Comparison of ENCODE assay signal across 8 cellular contexts in the genomic region with DNA sequence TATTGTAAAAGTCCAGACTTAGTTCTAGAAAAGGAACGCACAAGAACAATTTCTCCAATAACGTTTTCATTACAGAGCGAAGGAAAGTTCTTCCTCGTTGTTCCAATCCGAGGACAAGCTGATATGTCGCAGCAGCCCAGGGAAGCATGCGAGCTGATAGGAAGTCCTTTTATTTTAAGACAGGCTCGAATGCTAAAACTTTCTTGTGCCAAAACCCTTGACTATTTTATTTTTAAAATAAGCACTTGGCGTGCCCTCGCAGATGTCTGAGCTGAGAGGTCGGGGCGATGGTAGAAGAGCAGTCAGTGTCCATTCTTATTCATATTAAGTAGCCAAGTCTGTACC. TPM values are rescaled to one million over a fixed set of nuclear protein-coding genes. Genes with fewer than 3 reads are reported as not detected.
A peak's percentile ranks its signal among the peaks of the same experiment; 100 is the strongest.
DNase-seq lines count a peak whose midpoint lies in the region; ATAC-seq and TF ChIP-seq lines count a peak whose summit lies in the region.

No MANE protein-coding gene starts in this region.

- peak overlapping the region; percentile 62 for H2AFZ ChIP-seq in mesenchymal stem cell (ENCODE audit: low read depth, low read length)

- no peak overlapping the region for H2BK12ac ChIP-seq in mesenchymal stem cell (ENCODE audit: low read length in 2 of 2)

- 2% methylated on average over 12 of the region's 12 CpGs for WGBS in mesenchymal stem cell

- DNase-seq in Right ventricle myocardium inferior (ENCODE audit: missing footprints) (no peak), cardiac septum (ENCODE audit: low spot score) (no peak), cerebellum (ENCODE audit: low spot score) (peak; percentile 2), mesenchymal stem cell (no peak), uterus (no peak), NCI-H2227 (lab: John Stamatoyannopoulos, UW; ENCODE audit: unreplicated experiment) (no peak)

- peak overlapping the region; percentile 56 to 93 for H3K4me3 ChIP-seq in mesenchymal stem cell (ENCODE audit: insufficient read depth in 1 of 2, low read depth in 1 of 2, low read length in 2 of 2)
- peak overlapping the region; percentile 76 to 97 for H3K4me3 ChIP-seq in uterus

- no peak overlapping the region for H3K27ac ChIP-seq in mesenchymal stem cell (ENCODE audit: low read length, poor library complexity, severe bottlenecking)
- peak overlapping the region; percentile 90 to 93 for H3K27ac ChIP-seq in uterus

- no peak overlapping the region for H4K8ac ChIP-seq in mesenchymal stem cell (ENCODE audit: low read length)

- no peak for TF ChIP-seq POLR2A in uterus (IDR thresholded peaks at IDR 0.05)

- H3K9ac ChIP-seq in mesenchymal stem cell (ENCODE audit: low read length): peak overlapping the region; percentile 87

- ATAC-seq in Right ventricle myocardium inferior (peak; percentile 41), GM18909 (IDR thresholded peaks at IDR 0.05; ENCODE audit: poor library complexity, unreplicated experiment) (no peak), GM21390 (IDR thresholded peaks at IDR 0.05; ENCODE audit: unreplicated experiment) (no peak)

- H2AK5ac ChIP-seq in mesenchymal stem cell (ENCODE audit: low read length, severe bottlenecking): no peak overlapping the region

- H3K36me3 ChIP-seq in mesenchymal stem cell (ENCODE audit: control insufficient read depth in 1 of 2, insufficient read depth in 2 of 2, low read depth in 1 of 2, low read length in 2 of 2): no peaks in the 10 kb centered on the region
- no peaks in the 10 kb centered on the region for H3K36me3 ChIP-seq in uterus

- no peak overlapping the region for H3K14ac ChIP-seq in mesenchymal stem cell (ENCODE audit: low read length in 2 of 2)

- H3K4me2 ChIP-seq in mesenchymal stem cell (ENCODE audit: low read length, poor library complexity, severe bottlenecking): peak overlapping the region; percentile 92

- no peak overlapping the region for H2BK120ac ChIP-seq in mesenchymal stem cell (ENCODE audit: low read depth, low read length)

- H3K4me1 ChIP-seq in mesenchymal stem cell (ENCODE audit: control insufficient read depth, insufficient read depth, low read depth, low read length) (peaks cover 10% of the 10 kb centered on the region), uterus (peaks cover 0 to 7% of the 10 kb centered on the region in 2 donors)

- H2BK5ac ChIP-seq in mesenchymal stem cell (ENCODE audit: low read depth, low read length, poor library complexity, severe bottlenecking): no peak overlapping the region

- peaks cover 30% of the 10 kb centered on the region for H3K79me1 ChIP-seq in mesenchymal stem cell (replicated peaks; ENCODE audit: low read length, poor library complexity, severe bottlenecking)

- no peak overlapping the region for H3K23ac ChIP-seq in mesenchymal stem cell (ENCODE audit: low read length in 2 of 2)

- H3K4ac ChIP-seq in mesenchymal stem cell (ENCODE audit: low read depth in 1 of 2, low read length in 2 of 2): no peak overlapping the region

- no peak overlapping the region for H4K91ac ChIP-seq in mesenchymal stem cell (ENCODE audit: low read length)

- H2BK15ac ChIP-seq in mesenchymal stem cell (ENCODE audit: low read depth, poor library complexity, severe bottlenecking): no peak overlapping the region

- TF ChIP-seq CTCF in uterus (IDR thresholded peaks at IDR 0.05): no peak

- intact Hi-C loops in Right ventricle myocardium inferior (cut with DNase I): loop anchor here (2.0 to 5.0 kb wide), 3 partner anchors 47 to 118 kb away; no protein-coding TSS in a partner anchor
- intact Hi-C loops in cardiac septum (cut with DNase I): loop anchor here (5.0 kb wide), 1 partner anchor 47 kb away; no protein-coding TSS in a partner anchor
- intact Hi-C loops in uterus (cut with DNase I; ENCODE audit: low total_unique reads): no loop called here

- H3K9me3 ChIP-seq in mesenchymal stem cell (ENCODE audit: control insufficient read depth, low read length) (no peaks in the 10 kb centered on the region), uterus (no peaks in the 10 kb centered on the region)

- H3K27me3 ChIP-seq in mesenchymal stem cell (ENCODE audit: control insufficient read depth in 1 of 2, insufficient read depth in 1 of 2, low read length in 2 of 2) (peaks cover 0 to 3% of the 10 kb centered on the region in 2 experiments), uterus (no peaks in the 10 kb centered on the region)

- H3K18ac ChIP-seq in mesenchymal stem cell (ENCODE audit: low read depth in 1 of 2, low read length in 2 of 2): no peak overlapping the region

RNA-seq across cellular contexts. Expression of a gene that starts 0.4 kb away (rescaled TPM):
- 71.0 TPM for total RNA-seq in Right ventricle myocardium inferior
- total RNA-seq in cardiac septum: 97.6 TPM
- 2.0 TPM for total RNA-seq in cerebellum
- polyA plus RNA-seq in mesenchymal stem cell (2013, experiment 1 of 2): 20.7 TPM
- polyA plus RNA-seq in mesenchymal stem cell (2013, experiment 2 of 2): 20.9 TPM
- 10 to 100 TPM; 18.2 to 66.0 (median 52.6) TPM for total RNA-seq in uterus
